ENCODE assay signal across 1 cellular context in the genomic region with DNA sequence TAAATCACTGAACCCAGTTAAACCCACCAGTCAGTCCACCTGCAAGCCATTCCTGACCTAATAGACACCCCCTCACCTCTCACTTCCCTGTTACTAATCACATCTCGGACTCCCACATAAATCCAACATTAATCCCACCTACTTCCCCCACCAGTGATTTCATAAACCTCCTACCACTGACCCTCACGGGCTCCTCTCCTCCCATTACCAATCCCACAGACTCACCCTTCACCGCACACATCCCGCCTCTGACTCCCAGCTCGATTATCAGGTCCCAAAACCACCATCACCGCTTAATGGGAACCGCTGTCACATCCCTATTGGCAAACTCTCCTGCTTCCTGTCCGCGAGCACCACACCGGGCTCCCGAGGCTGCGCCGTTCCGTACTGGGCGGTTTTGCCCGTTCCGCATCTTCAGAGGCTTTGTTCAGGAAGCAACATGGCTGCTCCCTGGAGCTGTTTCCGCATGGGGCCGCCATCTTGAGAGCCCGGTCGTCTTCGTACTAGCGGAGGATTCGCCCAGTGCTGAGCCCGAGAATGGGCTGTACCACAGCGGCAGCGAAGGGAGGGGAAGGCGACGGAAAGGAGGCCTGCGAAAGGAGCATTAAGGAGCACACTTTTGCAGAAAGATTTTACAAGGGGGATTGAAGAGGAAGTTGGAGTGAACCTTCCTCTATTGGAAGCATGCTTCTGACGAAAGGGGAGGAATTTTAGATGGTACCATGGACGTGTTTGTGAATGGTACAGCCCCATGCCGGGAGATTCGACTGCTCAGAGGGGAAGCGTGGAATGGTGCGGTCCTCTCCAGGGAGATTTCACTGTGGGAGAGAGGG.
A peak's percentile ranks its signal among the peaks of the same experiment; 100 is the strongest.
TF ChIP-seq lines count a peak whose summit lies in the region.

Gene ZNF300 (minus strand): TSS at position 502 of the 833 bp plus-strand sequence. CDS start 1,825 bp downstream, outside the sequence.

TF ChIP-seq in HepG2, 621 proteins besides CTCF, POLR2A, EP300 and RAD21 (continued from another document and continues in another):
- no peak for TF ChIP-seq SRF (IDR thresholded peaks at IDR 0.05; ENCODE audit: low read depth, low read length)
- 0 out of 2 replicates have a peak, but pooled peaks have one; percentile 50 for TF ChIP-seq GZF1 (CRISPR knock-in tag; IDR thresholded peaks at IDR 0.05)
- TF ChIP-seq, protein P1, sequence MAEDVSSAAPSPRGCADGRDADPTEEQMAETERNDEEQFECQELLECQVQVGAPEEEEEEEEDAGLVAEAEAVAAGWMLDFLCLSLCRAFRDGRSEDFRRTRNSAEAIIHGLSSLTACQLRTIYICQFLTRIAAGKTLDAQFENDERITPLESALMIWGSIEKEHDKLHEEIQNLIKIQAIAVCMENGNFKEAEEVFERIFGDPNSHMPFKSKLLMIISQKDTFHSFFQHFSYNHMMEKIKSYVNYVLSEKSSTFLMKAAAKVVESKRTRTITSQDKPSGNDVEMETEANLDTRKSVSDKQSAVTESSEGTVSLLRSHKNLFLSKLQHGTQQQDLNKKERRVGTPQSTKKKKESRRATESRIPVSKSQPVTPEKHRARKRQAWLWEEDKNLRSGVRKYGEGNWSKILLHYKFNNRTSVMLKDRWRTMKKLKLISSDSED (CRISPR knock-in tag; IDR thresholded peaks at IDR 0.05) = no peak
- TF ChIP-seq ONECUT2 (CRISPR knock-in tag; IDR thresholded peaks at IDR 0.05) = no peak
- TF ChIP-seq, protein P2, sequence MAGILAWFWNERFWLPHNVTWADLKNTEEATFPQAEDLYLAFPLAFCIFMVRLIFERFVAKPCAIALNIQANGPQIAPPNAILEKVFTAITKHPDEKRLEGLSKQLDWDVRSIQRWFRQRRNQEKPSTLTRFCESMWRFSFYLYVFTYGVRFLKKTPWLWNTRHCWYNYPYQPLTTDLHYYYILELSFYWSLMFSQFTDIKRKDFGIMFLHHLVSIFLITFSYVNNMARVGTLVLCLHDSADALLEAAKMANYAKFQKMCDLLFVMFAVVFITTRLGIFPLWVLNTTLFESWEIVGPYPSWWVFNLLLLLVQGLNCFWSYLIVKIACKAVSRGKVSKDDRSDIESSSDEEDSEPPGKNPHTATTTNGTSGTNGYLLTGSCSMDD (CRISPR knock-in tag; IDR thresholded peaks at IDR 0.05) = no peak
- TF ChIP-seq RNF2 (conservative IDR thresholded peaks at IDR 0.05; ENCODE audit: low read depth) = 0 out of 2 replicates have a peak, but pooled peaks have one; percentile 38
- TF ChIP-seq ZMYM3 (CRISPR knock-in tag; IDR thresholded peaks at IDR 0.05) = no peak
- TF ChIP-seq, protein P3, sequence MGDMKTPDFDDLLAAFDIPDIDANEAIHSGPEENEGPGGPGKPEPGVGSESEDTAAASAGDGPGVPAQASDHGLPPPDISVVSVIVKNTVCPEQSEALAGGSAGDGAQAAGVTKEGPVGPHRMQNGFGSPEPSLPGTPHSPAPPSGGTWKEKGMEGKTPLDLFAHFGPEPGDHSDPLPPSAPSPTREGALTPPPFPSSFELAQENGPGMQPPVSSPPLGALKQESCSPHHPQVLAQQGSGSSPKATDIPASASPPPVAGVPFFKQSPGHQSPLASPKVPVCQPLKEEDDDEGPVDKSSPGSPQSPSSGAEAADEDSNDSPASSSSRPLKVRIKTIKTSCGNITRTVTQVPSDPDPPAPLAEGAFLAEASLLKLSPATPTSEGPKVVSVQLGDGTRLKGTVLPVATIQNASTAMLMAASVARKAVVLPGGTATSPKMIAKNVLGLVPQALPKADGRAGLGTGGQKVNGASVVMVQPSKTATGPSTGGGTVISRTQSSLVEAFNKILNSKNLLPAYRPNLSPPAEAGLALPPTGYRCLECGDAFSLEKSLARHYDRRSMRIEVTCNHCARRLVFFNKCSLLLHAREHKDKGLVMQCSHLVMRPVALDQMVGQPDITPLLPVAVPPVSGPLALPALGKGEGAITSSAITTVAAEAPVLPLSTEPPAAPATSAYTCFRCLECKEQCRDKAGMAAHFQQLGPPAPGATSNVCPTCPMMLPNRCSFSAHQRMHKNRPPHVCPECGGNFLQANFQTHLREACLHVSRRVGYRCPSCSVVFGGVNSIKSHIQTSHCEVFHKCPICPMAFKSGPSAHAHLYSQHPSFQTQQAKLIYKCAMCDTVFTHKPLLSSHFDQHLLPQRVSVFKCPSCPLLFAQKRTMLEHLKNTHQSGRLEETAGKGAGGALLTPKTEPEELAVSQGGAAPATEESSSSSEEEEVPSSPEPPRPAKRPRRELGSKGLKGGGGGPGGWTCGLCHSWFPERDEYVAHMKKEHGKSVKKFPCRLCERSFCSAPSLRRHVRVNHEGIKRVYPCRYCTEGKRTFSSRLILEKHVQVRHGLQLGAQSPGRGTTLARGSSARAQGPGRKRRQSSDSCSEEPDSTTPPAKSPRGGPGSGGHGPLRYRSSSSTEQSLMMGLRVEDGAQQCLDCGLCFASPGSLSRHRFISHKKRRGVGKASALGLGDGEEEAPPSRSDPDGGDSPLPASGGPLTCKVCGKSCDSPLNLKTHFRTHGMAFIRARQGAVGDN (CRISPR knock-in tag; IDR thresholded peaks at IDR 0.05) = peak; percentile 89
- TF ChIP-seq, protein P4, sequence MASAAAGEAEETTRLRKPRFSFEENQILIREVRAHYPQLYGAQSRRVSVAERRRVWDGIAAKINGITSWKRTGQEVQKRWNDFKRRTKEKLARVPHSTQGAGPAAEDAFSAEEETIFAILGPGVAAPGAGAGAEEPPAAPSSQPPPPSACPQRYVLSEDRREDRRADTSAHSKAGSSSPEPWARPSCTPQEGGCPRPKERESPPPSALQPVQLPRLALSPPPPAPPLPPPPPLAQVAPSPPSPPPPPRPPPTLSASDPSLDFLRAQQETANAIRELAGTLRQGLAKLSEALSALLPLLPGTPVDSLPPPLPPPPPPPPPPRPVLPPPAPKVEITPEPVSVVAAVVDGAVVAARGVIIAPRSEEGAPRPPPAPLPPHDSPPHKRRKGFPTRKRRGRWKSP (CRISPR knock-in tag; IDR thresholded peaks at IDR 0.05) = 0 out of 2 replicates have a peak, but pooled peaks have one; percentile 50
- 0 out of 2 replicates have a peak, but pooled peaks have one; percentile 37 for TF ChIP-seq ZNF317 (CRISPR knock-in tag; IDR thresholded peaks at IDR 0.05)
- TF ChIP-seq, protein P5, sequence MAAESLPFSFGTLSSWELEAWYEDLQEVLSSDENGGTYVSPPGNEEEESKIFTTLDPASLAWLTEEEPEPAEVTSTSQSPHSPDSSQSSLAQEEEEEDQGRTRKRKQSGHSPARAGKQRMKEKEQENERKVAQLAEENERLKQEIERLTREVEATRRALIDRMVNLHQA (CRISPR knock-in tag; IDR thresholded peaks at IDR 0.05) = no peak
- TF ChIP-seq ZFP1 (CRISPR knock-in tag; IDR thresholded peaks at IDR 0.05) = no peak
- peak; percentile 40 for TF ChIP-seq AGO1 (IDR thresholded peaks at IDR 0.05; ENCODE audit: low read depth, low read length, poor library complexity, severe bottlenecking)
- peak; percentile 94 for TF ChIP-seq ZHX2 (IDR thresholded peaks at IDR 0.05; ENCODE audit: low read depth)
- no peak for TF ChIP-seq ZHX2 (CRISPR knock-in tag; IDR thresholded peaks at IDR 0.05; ENCODE audit: borderline replicate concordance)
- TF ChIP-seq CBX1 (IDR thresholded peaks at IDR 0.05; ENCODE audit: low read depth) = no peak
- no peak; the same call in 1 of the 2 replicates for TF ChIP-seq HOXA5 (CRISPR knock-in tag; IDR thresholded peaks at IDR 0.05)
- TF ChIP-seq FOXK2 (IDR thresholded peaks at IDR 0.05) = peak; percentile 100
- TF ChIP-seq NFE2L1 (CRISPR knock-in tag; IDR thresholded peaks at IDR 0.05; ENCODE audit: borderline replicate concordance) = no peak
- TF ChIP-seq, protein P6, sequence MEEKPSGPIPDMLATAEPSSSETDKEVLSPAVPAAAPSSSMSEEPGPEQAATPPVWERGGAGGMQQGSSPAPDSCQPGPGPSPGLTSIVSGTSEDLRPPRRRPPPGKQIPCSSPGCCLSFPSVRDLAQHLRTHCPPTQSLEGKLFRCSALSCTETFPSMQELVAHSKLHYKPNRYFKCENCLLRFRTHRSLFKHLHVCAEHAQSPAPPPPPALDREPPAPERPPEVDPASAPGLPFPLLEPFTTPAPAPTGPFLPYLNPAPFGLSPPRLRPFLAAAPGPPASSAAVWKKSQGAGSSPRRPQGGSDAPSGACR (CRISPR knock-in tag; IDR thresholded peaks at IDR 0.05) = no peak
- TF ChIP-seq PCBP2 (optimal IDR thresholded peaks at IDR 0.05; ENCODE audit: low read depth, low read length, poor library complexity, severe bottlenecking) = no peak
- TF ChIP-seq RORA (CRISPR knock-in tag; IDR thresholded peaks at IDR 0.05) = no peak
- TF ChIP-seq NFRKB (IDR thresholded peaks at IDR 0.05) = peak; percentile 88
- TF ChIP-seq, protein P7, sequence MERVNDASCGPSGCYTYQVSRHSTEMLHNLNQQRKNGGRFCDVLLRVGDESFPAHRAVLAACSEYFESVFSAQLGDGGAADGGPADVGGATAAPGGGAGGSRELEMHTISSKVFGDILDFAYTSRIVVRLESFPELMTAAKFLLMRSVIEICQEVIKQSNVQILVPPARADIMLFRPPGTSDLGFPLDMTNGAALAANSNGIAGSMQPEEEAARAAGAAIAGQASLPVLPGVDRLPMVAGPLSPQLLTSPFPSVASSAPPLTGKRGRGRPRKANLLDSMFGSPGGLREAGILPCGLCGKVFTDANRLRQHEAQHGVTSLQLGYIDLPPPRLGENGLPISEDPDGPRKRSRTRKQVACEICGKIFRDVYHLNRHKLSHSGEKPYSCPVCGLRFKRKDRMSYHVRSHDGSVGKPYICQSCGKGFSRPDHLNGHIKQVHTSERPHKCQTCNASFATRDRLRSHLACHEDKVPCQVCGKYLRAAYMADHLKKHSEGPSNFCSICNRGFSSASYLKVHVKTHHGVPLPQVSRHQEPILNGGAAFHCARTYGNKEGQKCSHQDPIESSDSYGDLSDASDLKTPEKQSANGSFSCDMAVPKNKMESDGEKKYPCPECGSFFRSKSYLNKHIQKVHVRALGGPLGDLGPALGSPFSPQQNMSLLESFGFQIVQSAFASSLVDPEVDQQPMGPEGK (CRISPR knock-in tag; IDR thresholded peaks at IDR 0.05) = no peak
- TF ChIP-seq, protein P8, sequence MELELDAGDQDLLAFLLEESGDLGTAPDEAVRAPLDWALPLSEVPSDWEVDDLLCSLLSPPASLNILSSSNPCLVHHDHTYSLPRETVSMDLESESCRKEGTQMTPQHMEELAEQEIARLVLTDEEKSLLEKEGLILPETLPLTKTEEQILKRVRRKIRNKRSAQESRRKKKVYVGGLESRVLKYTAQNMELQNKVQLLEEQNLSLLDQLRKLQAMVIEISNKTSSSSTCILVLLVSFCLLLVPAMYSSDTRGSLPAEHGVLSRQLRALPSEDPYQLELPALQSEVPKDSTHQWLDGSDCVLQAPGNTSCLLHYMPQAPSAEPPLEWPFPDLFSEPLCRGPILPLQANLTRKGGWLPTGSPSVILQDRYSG (CRISPR knock-in tag; IDR thresholded peaks at IDR 0.05) = no peak
- no peak for TF ChIP-seq DPF2 (CRISPR knock-in tag; IDR thresholded peaks at IDR 0.05; ENCODE audit: borderline replicate concordance, low read depth)
- TF ChIP-seq, protein P9, sequence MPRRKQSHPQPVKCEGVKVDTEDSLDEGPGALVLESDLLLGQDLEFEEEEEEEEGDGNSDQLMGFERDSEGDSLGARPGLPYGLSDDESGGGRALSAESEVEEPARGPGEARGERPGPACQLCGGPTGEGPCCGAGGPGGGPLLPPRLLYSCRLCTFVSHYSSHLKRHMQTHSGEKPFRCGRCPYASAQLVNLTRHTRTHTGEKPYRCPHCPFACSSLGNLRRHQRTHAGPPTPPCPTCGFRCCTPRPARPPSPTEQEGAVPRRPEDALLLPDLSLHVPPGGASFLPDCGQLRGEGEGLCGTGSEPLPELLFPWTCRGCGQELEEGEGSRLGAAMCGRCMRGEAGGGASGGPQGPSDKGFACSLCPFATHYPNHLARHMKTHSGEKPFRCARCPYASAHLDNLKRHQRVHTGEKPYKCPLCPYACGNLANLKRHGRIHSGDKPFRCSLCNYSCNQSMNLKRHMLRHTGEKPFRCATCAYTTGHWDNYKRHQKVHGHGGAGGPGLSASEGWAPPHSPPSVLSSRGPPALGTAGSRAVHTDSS (CRISPR knock-in tag; conservative IDR thresholded peaks at IDR 0.05) = no peak
- TF ChIP-seq, protein P10, sequence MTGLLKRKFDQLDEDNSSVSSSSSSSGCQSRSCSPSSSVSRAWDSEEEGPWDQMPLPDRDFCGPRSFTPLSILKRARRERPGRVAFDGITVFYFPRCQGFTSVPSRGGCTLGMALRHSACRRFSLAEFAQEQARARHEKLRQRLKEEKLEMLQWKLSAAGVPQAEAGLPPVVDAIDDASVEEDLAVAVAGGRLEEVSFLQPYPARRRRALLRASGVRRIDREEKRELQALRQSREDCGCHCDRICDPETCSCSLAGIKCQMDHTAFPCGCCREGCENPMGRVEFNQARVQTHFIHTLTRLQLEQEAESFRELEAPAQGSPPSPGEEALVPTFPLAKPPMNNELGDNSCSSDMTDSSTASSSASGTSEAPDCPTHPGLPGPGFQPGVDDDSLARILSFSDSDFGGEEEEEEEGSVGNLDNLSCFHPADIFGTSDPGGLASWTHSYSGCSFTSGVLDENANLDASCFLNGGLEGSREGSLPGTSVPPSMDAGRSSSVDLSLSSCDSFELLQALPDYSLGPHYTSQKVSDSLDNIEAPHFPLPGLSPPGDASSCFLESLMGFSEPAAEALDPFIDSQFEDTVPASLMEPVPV (CRISPR knock-in tag; IDR thresholded peaks at IDR 0.05) = no peak
